13 cellular contexts compared by ENCODE assay signal in the genomic region with DNA sequence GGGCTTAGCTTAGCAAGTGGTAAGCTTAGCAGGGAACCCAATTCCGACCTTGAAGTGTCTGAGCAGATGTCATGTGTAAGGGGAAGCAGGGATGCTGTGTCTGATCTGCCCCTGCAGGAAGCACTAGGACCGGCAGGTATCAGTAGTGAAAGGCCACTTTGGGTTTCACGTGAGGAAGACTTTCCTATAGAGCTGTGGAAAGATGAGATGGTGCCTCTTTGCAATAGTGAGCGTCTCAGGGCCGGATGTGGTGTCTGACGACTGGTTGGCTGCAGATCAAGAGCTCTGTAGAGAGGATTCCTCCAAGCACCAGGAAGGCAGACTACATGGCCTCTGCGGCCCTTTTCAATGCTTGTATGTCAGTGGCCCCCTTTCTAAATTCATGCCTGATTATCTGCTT.
A peak's percentile ranks its signal among the peaks of the same experiment; 100 is the strongest.
DNase-seq lines count a peak whose midpoint lies in the region; ATAC-seq and TF ChIP-seq lines count a peak whose summit lies in the region.
"Had no signal": no experiment of that assay in that cellular context is flagged by ENCODE, and none has a peak within 500 bp of the region (broad histone marks: within the 10 kb centered on the region; RNA-seq: fewer than 3 reads in every experiment).

No MANE protein-coding gene starts in this region.

- no peak overlapping the region for H3K27ac ChIP-seq in transverse colon
- H3K27ac ChIP-seq: neutrophil had no signal

- H3K36me3 ChIP-seq in transverse colon = no peaks in the 10 kb centered on the region
- no peaks in the 10 kb centered on the region for H3K36me3 ChIP-seq in HAP-1 (replicated peaks)
- H3K36me3 ChIP-seq: neutrophil had no signal

- H3K4me1 Mint-ChIP-seq in activated CD4-positive, alpha-beta T cell treated with anti-CD3 and anti-CD28 coated beads for 36 hours = peaks cover 13% of the 10 kb centered on the region
- peaks cover 4% of the 10 kb centered on the region for H3K4me1 Mint-ChIP-seq in T-helper 17 cell
- peaks cover 18% of the 10 kb centered on the region for H3K4me1 Mint-ChIP-seq in activated naive CD8-positive, alpha-beta T cell treated with anti-CD3 and anti-CD28 coated beads, Interleukin-2, amount 50 U/mL, for 24 hours
- H3K4me1 Mint-ChIP-seq: activated naive CD4-positive, alpha-beta T cell treated with anti-CD3 and anti-CD28 coated beads, Interleukin-2, amount 10 ng/mL, durations not matched to agents 7 days and 5 days had no signal

- intact Hi-C loops in activated CD4-positive, alpha-beta T cell treated with anti-CD3 and anti-CD28 coated beads for 36 hours (cut with DNase I, micrococcal nuclease) = no loop called here
- intact Hi-C loops in transverse colon (cut with DNase I; ENCODE audit: low total_unique reads) = no loop called here

- no peak overlapping the region for H3K4me3 ChIP-seq in transverse colon
- no peak overlapping the region for H3K4me3 ChIP-seq in HAP-1

- peaks cover 8% of the 10 kb centered on the region for H3K9me3 Mint-ChIP-seq in activated CD4-positive, alpha-beta T cell treated with anti-CD3 and anti-CD28 coated beads for 36 hours (ENCODE audit: low read depth)
- H3K9me3 Mint-ChIP-seq in activated naive CD8-positive, alpha-beta T cell treated with anti-CD3 and anti-CD28 coated beads, Interleukin-2, amount 50 U/mL, for 24 hours = peaks cover 9% of the 10 kb centered on the region

- H3K4me3 Mint-ChIP-seq in activated CD4-positive, alpha-beta T cell treated with anti-CD3 and anti-CD28 coated beads for 36 hours = no peak overlapping the region
- no peak overlapping the region for H3K4me3 Mint-ChIP-seq in T-helper 17 cell
- H3K4me3 Mint-ChIP-seq in activated naive CD8-positive, alpha-beta T cell treated with anti-CD3 and anti-CD28 coated beads, Interleukin-2, amount 50 U/mL, for 24 hours = no peak overlapping the region
- H3K4me3 Mint-ChIP-seq: activated naive CD4-positive, alpha-beta T cell treated with anti-CD3 and anti-CD28 coated beads, Interleukin-2, amount 10 ng/mL, durations not matched to agents 7 days and 5 days had no signal

- TF ChIP-seq EP300 in transverse colon (IDR thresholded peaks at IDR 0.05; ENCODE audit: low read depth) = no peak

- H3K27me3 Mint-ChIP-seq in activated CD4-positive, alpha-beta T cell treated with anti-CD3 and anti-CD28 coated beads for 36 hours = peaks cover 2% of the 10 kb centered on the region
- no peaks in the 10 kb centered on the region for H3K27me3 Mint-ChIP-seq in T-helper 17 cell
- peaks cover 9% of the 10 kb centered on the region for H3K27me3 Mint-ChIP-seq in activated naive CD8-positive, alpha-beta T cell treated with anti-CD3 and anti-CD28 coated beads, Interleukin-2, amount 50 U/mL, for 24 hours
- H3K27me3 Mint-ChIP-seq: activated naive CD4-positive, alpha-beta T cell treated with anti-CD3 and anti-CD28 coated beads, Interleukin-2, amount 10 ng/mL, durations not matched to agents 7 days and 5 days had no signal

- peaks cover 2% of the 10 kb centered on the region for H3K36me3 Mint-ChIP-seq in activated CD4-positive, alpha-beta T cell treated with anti-CD3 and anti-CD28 coated beads for 36 hours (ENCODE audit: low read depth)
- H3K36me3 Mint-ChIP-seq in T-helper 17 cell (ENCODE audit: low read depth) = peaks cover 3% of the 10 kb centered on the region
- peaks cover 3% of the 10 kb centered on the region for H3K36me3 Mint-ChIP-seq in activated naive CD8-positive, alpha-beta T cell treated with anti-CD3 and anti-CD28 coated beads, Interleukin-2, amount 50 U/mL, for 24 hours (ENCODE audit: low read depth)
- H3K36me3 Mint-ChIP-seq: activated naive CD4-positive, alpha-beta T cell treated with anti-CD3 and anti-CD28 coated beads, Interleukin-2, amount 10 ng/mL, durations not matched to agents 7 days and 5 days had no signal

- DNase-seq in activated CD4-positive, alpha-beta T cell treated with anti-CD3 and anti-CD28 coated beads for 36 hours = peak; percentile 54
- DNase-seq in activated CD4-positive, alpha-beta T cell treated with anti-CD3 and anti-CD28 coated beads for 1 hour = no peak
- DNase-seq in T-helper 17 cell (no peak), transverse colon (no peak), COLO829 (ENCODE audit: low spot score) (no peak), HAP-1 (ENCODE audit: low spot score in 2 of 2) (no peak)
- DNase-seq in activated naive CD8-positive, alpha-beta T cell treated with anti-CD3 and anti-CD28 coated beads, Interleukin-2, amount 50 U/mL, for 24 hours = peak; percentile 16
- DNase-seq in stimulated activated CD4-positive, alpha-beta T cell treated with anti-CD3 and anti-CD28 coated beads, TNF-alpha, amount 100 ng/mL, for 48 hours (ENCODE audit: low read depth in 3 of 3) = peak in 2 of 3 donors; percentile 7 to 16
- DNase-seq: activated naive CD4-positive, alpha-beta T cell treated with anti-CD3 and anti-CD28 coated beads, Interleukin-2, amount 10 ng/mL, durations not matched to agents 7 days and 5 days; dermis blood vessel endothelial cell; NCI-H1092; NCI-H774 had no signal

- H3K9me3 ChIP-seq in T-helper 17 cell (ENCODE audit: control insufficient read depth, low read length, poor library complexity, severe bottlenecking) (no peaks in the 10 kb centered on the region), transverse colon (no peaks in the 10 kb centered on the region), HAP-1 (no peaks in the 10 kb centered on the region)
- H3K9me3 ChIP-seq: neutrophil had no signal

- no peak overlapping the region for H3K27ac Mint-ChIP-seq in activated CD4-positive, alpha-beta T cell treated with anti-CD3 and anti-CD28 coated beads for 36 hours
- H3K27ac Mint-ChIP-seq in T-helper 17 cell = peak overlapping the region; percentile 37
- H3K27ac Mint-ChIP-seq in activated naive CD8-positive, alpha-beta T cell treated with anti-CD3 and anti-CD28 coated beads, Interleukin-2, amount 50 U/mL, for 24 hours = no peak overlapping the region
- H3K27ac Mint-ChIP-seq: activated naive CD4-positive, alpha-beta T cell treated with anti-CD3 and anti-CD28 coated beads, Interleukin-2, amount 10 ng/mL, durations not matched to agents 7 days and 5 days had no signal

- H3K27me3 ChIP-seq in transverse colon (no peaks in the 10 kb centered on the region), HAP-1 (ENCODE audit: low read depth) (no peaks in the 10 kb centered on the region)
- H3K27me3 ChIP-seq: neutrophil had no signal

- in situ Hi-C loops in transverse colon (cut with MboI; ENCODE audit: low pct_ligation_motif_present in 1 of 4, low pct_unique_long_range_greater_than_20kb in 1 of 4, low sequenced_read_pairs in 3 of 4) (no loop called here), HAP-1 (cut with MboI; ENCODE audit: low sequenced_read_pairs) (no loop called here)

- 81 to 86% methylated on average over 2 to 7 of the region's 7 CpGs for WGBS in transverse colon (ENCODE audit: low coverage in 1 of 2), 2 donors

- CTCF ChIA-PET in activated CD4-positive, alpha-beta T cell treated with anti-CD3 and anti-CD28 coated beads for 36 hours (lab: Charles Lee) = interaction anchor here (0.6 kb wide), 1 partner anchor 347 kb away, joined by 4 read pairs; no protein-coding TSS in a partner anchor

- TF ChIP-seq POLR2A in transverse colon (IDR thresholded peaks at IDR 0.05) = no peak

- peak; percentile 80 for ATAC-seq in activated CD4-positive, alpha-beta T cell treated with anti-CD3 and anti-CD28 coated beads for 36 hours
- peak; percentile 72 for ATAC-seq in T-helper 17 cell
- ATAC-seq in activated naive CD8-positive, alpha-beta T cell treated with anti-CD3 and anti-CD28 coated beads, Interleukin-2, amount 50 U/mL, for 24 hours = peak; percentile 87

- no peak for TF ChIP-seq CTCF in transverse colon (IDR thresholded peaks at IDR 0.05)

- POLR2A ChIA-PET in activated CD4-positive, alpha-beta T cell treated with anti-CD3 and anti-CD28 coated beads for 36 hours (lab: Charles Lee) = interaction anchor here (0.6 kb wide), 1 partner anchor 776 kb away, joined by 3 read pairs; no protein-coding TSS in a partner anchor

- H3K4me1 ChIP-seq in transverse colon (no peaks in the 10 kb centered on the region), HAP-1 (no peaks in the 10 kb centered on the region)

Comparison
In these comparisons a context has a peak if more than half of its experiments do, and no peak if none do; other contexts are left out.
1. DNase-seq: peak in activated CD4-positive, alpha-beta T cell treated with anti-CD3 and anti-CD28 coated beads for 36 hours (single experiment), activated naive CD8-positive, alpha-beta T cell treated with anti-CD3 and anti-CD28 coated beads, Interleukin-2, amount 50 U/mL, for 24 hours (single experiment) and stimulated activated CD4-positive, alpha-beta T cell treated with anti-CD3 and anti-CD28 coated beads, TNF-alpha, amount 100 ng/mL, for 48 hours (2 of 3); none in activated CD4-positive, alpha-beta T cell treated with anti-CD3 and anti-CD28 coated beads for 1 hour (single experiment), T-helper 17 cell (0 of 3), transverse colon (single experiment), COLO829 (single experiment) and HAP-1 (0 of 2).
2. Peak in every context shown above with its lines, with median percentiles within 50 percentile points of each other: ATAC-seq.